24 cellular contexts compared by ENCODE assay signal in genomic region chr12:114846771-114847170, GRCh38.
"Had no signal": no experiment of that assay in that cellular context is flagged by ENCODE, and none has a peak within 500 bp of the region (broad histone marks: within the 10 kb centered on the region; RNA-seq: fewer than 3 reads in every experiment).

No MANE protein-coding gene starts in this region.

- H3K9me3 ChIP-seq: body of pancreas, colonic mucosa had no signal

- H3K4me1 ChIP-seq: body of pancreas, colonic mucosa had no signal

- H3K27me3 ChIP-seq: body of pancreas, colonic mucosa had no signal

- H3K4me3 ChIP-seq: body of pancreas, colonic mucosa had no signal

- DNase-seq: activated B cell treated with CpG ODN at 0.5 μM for 24 hours; activated CD4-positive, alpha-beta memory T cell treated with anti-CD3 and anti-CD28 coated beads for 36 hours; activated CD4-positive, alpha-beta T cell treated with anti-CD3 and anti-CD28 coated beads, Interleukin-2, amount 10 ng/mL, durations not matched to agents 24 days and 14 days; activated CD8-positive, alpha-beta memory T cell treated with anti-CD3 and anti-CD28 coated beads, Interleukin-2, amount 10 ng/mL, durations not matched to agents 7 days and 5 days; activated CD8-positive, alpha-beta memory T cell treated with anti-CD3 and anti-CD28 coated beads, Interleukin-2, amount 50 U/mL, for 4 hours; activated CD8-positive, alpha-beta T cell treated with anti-CD3 and anti-CD28 coated beads, Interleukin-2, amount 10 ng/mL, durations not matched to agents 7 days and 5 days; activated effector memory CD4-positive, alpha-beta T cell treated with anti-CD3 and anti-CD28 coated beads, Interleukin-2, amount 50 U/mL, for 16 hours; activated naive CD4-positive, alpha-beta T cell treated with anti-CD3 and anti-CD28 coated beads for 36 hours; activated naive CD8-positive, alpha-beta T cell treated with anti-CD3 and anti-CD28 coated beads for 36 hours; activated naive CD8-positive, alpha-beta T cell treated with anti-CD3 and anti-CD28 coated beads, Interleukin-2, amount 50 U/mL, for 24 hours; activated T-cell treated with anti-CD3 and anti-CD28 coated beads, Interleukin-2, amount 50 U/mL, for 1 hour; activated T-cell treated with anti-CD3 and anti-CD28 coated beads, Interleukin-2, amount 50 U/mL, for 48 hours; amniotic stem cell; aorta; body of pancreas; central memory CD4-positive, alpha-beta T cell; cerebellar nuclear complex; colonic mucosa; effector CD8-positive, alpha-beta T cell; T1000; WERI-Rb-1 had no signal

- H3K27ac ChIP-seq: body of pancreas, colonic mucosa, epithelial cell of prostate, WERI-Rb-1 had no signal

- ATAC-seq: activated CD4-positive, CD25-positive, alpha-beta regulatory T cell treated with anti-CD3 and anti-CD28 coated beads, Interleukin-2, amount 50 U/mL, for 24 hours; activated CD8-positive, alpha-beta memory T cell treated with anti-CD3 and anti-CD28 coated beads, Interleukin-2, amount 10 ng/mL, durations not matched to agents 7 days and 5 days; activated CD8-positive, alpha-beta T cell treated with anti-CD3 and anti-CD28 coated beads, Interleukin-2, amount 10 ng/mL, durations not matched to agents 7 days and 5 days; activated naive CD8-positive, alpha-beta T cell treated with anti-CD3 and anti-CD28 coated beads, Interleukin-2, amount 50 U/mL, for 24 hours; body of pancreas; esophagus mucosa had no signal

- H3K36me3 ChIP-seq: colonic mucosa, WERI-Rb-1 had no signal
